ENCODE assay signal across 8 cellular contexts in the genomic region with DNA sequence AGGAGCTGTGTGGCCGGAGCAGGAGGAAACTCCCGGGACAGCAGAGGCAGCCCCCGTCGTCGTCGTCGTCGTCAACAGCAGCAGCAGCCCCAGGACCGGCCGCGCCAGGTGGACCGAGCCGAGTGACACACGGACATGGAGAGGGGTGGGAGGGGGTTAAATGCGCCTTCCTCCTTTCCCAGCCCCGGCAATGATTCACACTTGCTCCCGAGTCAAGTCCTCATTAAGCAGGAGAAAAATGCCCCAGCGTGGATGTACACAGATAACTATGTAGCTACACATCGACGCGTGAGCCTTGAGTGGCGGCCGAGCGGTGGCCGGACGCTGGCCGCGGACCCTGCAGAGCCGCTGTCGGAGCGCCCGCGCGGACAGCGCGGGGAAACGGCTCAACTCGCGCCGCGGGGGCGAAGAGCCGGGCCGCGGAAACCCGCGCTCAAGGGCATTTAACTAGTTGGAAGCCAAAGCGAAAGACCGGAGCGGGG.
DNase-seq lines count a peak whose midpoint lies in the region; ATAC-seq lines count a peak whose summit lies in the region.

No MANE protein-coding gene starts in this region.

- peak overlapping the region; percentile 96 for H3K27ac ChIP-seq in muscle layer of duodenum (ENCODE audit: low read length)

- peaks cover 0 to 9% of the 10 kb centered on the region in 2 donors for H3K4me1 ChIP-seq in muscle layer of duodenum (ENCODE audit: control insufficient read depth in 1 of 2, insufficient read depth in 2 of 2, low read length in 2 of 2)

- ATAC-seq in HG02610 (IDR thresholded peaks at IDR 0.05; ENCODE audit: unreplicated experiment) = peak; percentile 17

- H3K36me3 Mint-ChIP-seq in activated T-cell treated with anti-CD3 and anti-CD28 coated beads, Interleukin-2, amount 50 U/mL, for 24 hours (ENCODE audit: low read depth) = peaks cover 20% of the 10 kb centered on the region

- peaks cover 43% of the 10 kb centered on the region for H3K4me1 Mint-ChIP-seq in activated T-cell treated with anti-CD3 and anti-CD28 coated beads, Interleukin-2, amount 50 U/mL, for 24 hours (ENCODE audit: low read depth)

- peak overlapping the region; percentile 86 for H3K4me3 Mint-ChIP-seq in activated T-cell treated with anti-CD3 and anti-CD28 coated beads, Interleukin-2, amount 50 U/mL, for 24 hours

- H3K36me3 ChIP-seq in muscle layer of duodenum (ENCODE audit: control insufficient read depth in 1 of 2, insufficient read depth in 2 of 2, low read length in 2 of 2) = peaks cover 0 to 8% of the 10 kb centered on the region in 2 donors

- H3K9me3 ChIP-seq in muscle layer of duodenum (ENCODE audit: control insufficient read depth in 1 of 2, low read length in 2 of 2) = no peaks in the 10 kb centered on the region

- H3K4me3 ChIP-seq in muscle layer of duodenum (ENCODE audit: low read depth in 1 of 2, low read length in 2 of 2) = peak overlapping the region; percentile 90 to 98

- H3K27me3 Mint-ChIP-seq in activated T-cell treated with anti-CD3 and anti-CD28 coated beads, Interleukin-2, amount 50 U/mL, for 24 hours = no peaks in the 10 kb centered on the region

- H3K27me3 ChIP-seq in muscle layer of duodenum (ENCODE audit: low read depth, low read length) = no peaks in the 10 kb centered on the region

- no peaks in the 10 kb centered on the region for H3K9me3 Mint-ChIP-seq in activated T-cell treated with anti-CD3 and anti-CD28 coated beads, Interleukin-2, amount 50 U/mL, for 24 hours

- DNase-seq in SHP77 (lab: John Stamatoyannopoulos, UW) = peak; percentile 43 to 58
- DNase-seq in SHP77 treated with DMSO at 0.1 percent for 48 hours (lab: John Stamatoyannopoulos, UW) = no peak
- DNase-seq in NCI-H226 = peak; percentile 8
- peak; percentile 56 for DNase-seq in activated T-cell treated with anti-CD3 and anti-CD28 coated beads, Interleukin-2, amount 50 U/mL, for 24 hours
- peak; percentile 30 for DNase-seq in fibroblast of gingiva (ENCODE audit: low read depth)
- DNase-seq in superior temporal gyrus (ENCODE audit: extremely low spot score) = peak; percentile 74

- H3K27ac Mint-ChIP-seq in activated T-cell treated with anti-CD3 and anti-CD28 coated beads, Interleukin-2, amount 50 U/mL, for 24 hours = peak overlapping the region; percentile 98
